In genomic region chr1:168504064-168504837, GRCh38 we compare ENCODE assay signal across 8 cellular contexts. TPM values are rescaled to one million over a fixed set of nuclear protein-coding genes. Genes with fewer than 3 reads are reported as not detected.
A peak's percentile ranks its signal among the peaks of the same experiment; 100 is the strongest.
DNase-seq lines count a peak whose midpoint lies in the region; ATAC-seq and TF ChIP-seq lines count a peak whose summit lies in the region.

No MANE protein-coding gene starts in this region.

- no peaks in the 10 kb centered on the region for H3K9me3 Mint-ChIP-seq in activated T-helper 17 cell treated with anti-CD3 and anti-CD28 coated beads, Interleukin-2, amount 50 U/mL, for 72 hours
- 0 out of 2 replicates have a peak, but pooled peaks cover 6% of the 10 kb centered on the region for H3K9me3 Mint-ChIP-seq in WTC11

- no peak for TF ChIP-seq CTCF in omental fat pad (IDR thresholded peaks at IDR 0.05)
- no peak for TF ChIP-seq CTCF in WTC11 (IDR thresholded peaks at IDR 0.05)

- H3K27ac Mint-ChIP-seq in activated T-helper 17 cell treated with anti-CD3 and anti-CD28 coated beads, Interleukin-2, amount 50 U/mL, for 72 hours: no peak overlapping the region
- no peak overlapping the region for H3K27ac Mint-ChIP-seq in WTC11

- ATAC-seq in Right ventricle myocardium superior (ENCODE audit: poor library complexity) (peak; percentile 91), HG03108 (IDR thresholded peaks at IDR 0.05; ENCODE audit: unreplicated experiment) (peak; percentile 72), omental fat pad (ENCODE audit: low FRiP score) (peak; percentile 78), WTC11 (no peak)
- ATAC-seq in activated T-helper 17 cell treated with anti-CD3 and anti-CD28 coated beads, Interleukin-2, amount 50 U/mL, for 72 hours (replicated peaks): peak; percentile 74

- DNase-seq in Right ventricle myocardium superior (peak; percentile 79), cardiac septum (ENCODE audit: low spot score) (no peak), omental fat pad (ENCODE audit: low spot score) (peak; percentile 60), T-helper 9 cell (no peak), NCI-H2081 (lab: John Stamatoyannopoulos, UW) (no peak), WTC11 (ENCODE audit: low spot score) (no peak)

- POLR2A ChIA-PET in WTC11 (lab: Charles Lee): no interaction called here

- H3K36me3 Mint-ChIP-seq in activated T-helper 17 cell treated with anti-CD3 and anti-CD28 coated beads, Interleukin-2, amount 50 U/mL, for 72 hours (ENCODE audit: low read depth): no peaks in the 10 kb centered on the region
- H3K36me3 Mint-ChIP-seq in WTC11: no peaks in the 10 kb centered on the region

- no peak overlapping the region for H3K4me3 Mint-ChIP-seq in activated T-helper 17 cell treated with anti-CD3 and anti-CD28 coated beads, Interleukin-2, amount 50 U/mL, for 72 hours
- H3K4me3 Mint-ChIP-seq in WTC11: no peak overlapping the region

- no peaks in the 10 kb centered on the region for H3K27me3 Mint-ChIP-seq in activated T-helper 17 cell treated with anti-CD3 and anti-CD28 coated beads, Interleukin-2, amount 50 U/mL, for 72 hours
- H3K27me3 Mint-ChIP-seq in WTC11 (ENCODE audit: low read depth): no peaks in the 10 kb centered on the region

- intact Hi-C loops in Right ventricle myocardium superior (cut with DNase I) (no loop called here), cardiac septum (cut with DNase I) (no loop called here)

- CTCF ChIA-PET in WTC11 (lab: Charles Lee): no interaction called here

- peaks cover 8% of the 10 kb centered on the region for H3K4me1 Mint-ChIP-seq in activated T-helper 17 cell treated with anti-CD3 and anti-CD28 coated beads, Interleukin-2, amount 50 U/mL, for 72 hours
- no peaks in the 10 kb centered on the region for H3K4me1 Mint-ChIP-seq in WTC11

TF ChIP-seq in WTC11, 78 proteins besides CTCF, POLR2A, EP300 and RAD21:
- TF ChIP-seq ZNF416 (CRISPR knock-in tag; IDR thresholded peaks at IDR 0.05) (no peak), CREB1 (CRISPR knock-in tag; IDR thresholded peaks at IDR 0.05) (no peak), PRDM15 (CRISPR knock-in tag; IDR thresholded peaks at IDR 0.05) (no peak)
TF ChIP-seq in WTC11: peak in this region for 0.

RNA-seq across cellular contexts. Expression of gene XCL2, which starts 39.5 kb away (rescaled TPM):
- total RNA-seq in Right ventricle myocardium superior (not detected), cardiac septum (not detected), omental fat pad (1 to 10 TPM in 1 of 4 donors, not detected in 3; 1.6 TPM), WTC11 (2021) (not detected in 3 replicates)
- not detected for total RNA-seq in activated T-helper 17 cell treated with anti-CD3 and anti-CD28 coated beads, Interleukin-2, amount 50 U/mL, for 72 hours

Comparison
In these comparisons a context has a peak if more than half of its experiments do, and no peak if none do; other contexts are left out.
1. DNase-seq: peak in Right ventricle myocardium superior (single experiment) and omental fat pad (single experiment); none in cardiac septum (single experiment), T-helper 9 cell (single experiment), NCI-H2081 (0 of 2) and WTC11 (single experiment).